In the genomic region with DNA sequence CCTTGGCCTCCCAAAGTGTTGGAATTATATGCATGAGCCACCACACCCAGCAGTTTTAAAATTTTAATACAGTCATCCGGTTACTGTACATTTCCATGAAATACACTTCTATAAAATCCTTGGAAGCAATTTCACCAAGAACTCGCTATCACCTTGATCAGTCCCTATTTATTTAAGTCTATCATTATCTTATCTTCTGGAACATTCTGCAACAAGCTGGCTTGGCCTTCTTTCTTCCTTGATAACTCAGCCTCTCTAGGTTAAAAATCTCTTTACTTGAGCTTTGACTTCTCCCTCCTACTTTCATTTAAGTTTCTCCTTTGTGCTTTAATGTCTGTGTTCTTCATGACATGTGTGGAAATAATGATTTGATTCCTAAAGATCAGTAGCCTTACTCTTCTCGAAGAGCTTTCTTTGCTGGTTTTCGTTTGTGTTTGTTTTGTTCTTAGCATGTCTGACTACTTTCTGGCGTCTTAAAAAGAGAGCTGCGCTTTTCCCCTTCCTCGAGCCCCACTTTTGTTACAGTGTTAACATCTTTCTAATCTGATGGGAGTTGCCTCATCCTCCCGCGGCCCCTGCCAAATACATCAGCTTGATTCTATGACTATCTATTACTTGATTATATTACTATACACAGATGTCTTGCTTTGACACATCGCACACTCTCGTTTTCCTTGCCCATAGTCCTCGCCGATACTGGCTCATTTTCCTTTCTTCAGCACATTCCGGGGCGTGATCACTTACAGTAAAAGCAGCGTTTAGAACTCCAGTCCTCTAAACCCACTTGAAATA, we compare ENCODE assay signal across 22 cellular contexts. TPM values are rescaled to one million over a fixed set of nuclear protein-coding genes. Genes with fewer than 3 reads are reported as not detected.
"Had no signal": no experiment of that assay in that cellular context is flagged by ENCODE, and none has a peak within 500 bp of the region (broad histone marks: within the 10 kb centered on the region; RNA-seq: fewer than 3 reads in every experiment).

No MANE protein-coding gene starts in this region.

- H3K9me3 Mint-ChIP-seq: activated T-cell treated with anti-CD3 and anti-CD28 coated beads, Interleukin-2, amount 50 U/mL, for 24 hours; natural killer cell had no signal

- H3K9me3 ChIP-seq: breast epithelium, mucosa of descending colon, psoas muscle had no signal

- ATAC-seq: activated CD4-positive, CD25-positive, alpha-beta regulatory T cell treated with anti-CD3 and anti-CD28 coated beads, Interleukin-2, amount 50 U/mL, for 24 hours; activated CD8-positive, alpha-beta memory T cell treated with anti-CD3 and anti-CD28 coated beads, Interleukin-2, amount 10 ng/mL, durations not matched to agents 7 days and 5 days; left colon; mucosa of descending colon; natural killer cell; psoas muscle; SK-N-SH treated with all-trans-retinoic acid at 6 μM for 48 hours had no signal

- H3K4me1 ChIP-seq: psoas muscle had no signal

- FAIRE-seq: endothelial cell of umbilical vein, TTC549 had no signal

- H3K27ac ChIP-seq: breast epithelium, psoas muscle had no signal

- H3K4me3 Mint-ChIP-seq: activated CD8-positive, alpha-beta memory T cell treated with anti-CD3 and anti-CD28 coated beads, Interleukin-2, amount 10 ng/mL, durations not matched to agents 7 days and 5 days; activated naive CD8-positive, alpha-beta T cell; activated T-cell treated with anti-CD3 and anti-CD28 coated beads, Interleukin-2, amount 50 U/mL, for 24 hours; natural killer cell had no signal

- H3K27ac Mint-ChIP-seq: activated CD8-positive, alpha-beta memory T cell treated with anti-CD3 and anti-CD28 coated beads, Interleukin-2, amount 10 ng/mL, durations not matched to agents 7 days and 5 days; activated naive CD8-positive, alpha-beta T cell; activated T-cell treated with anti-CD3 and anti-CD28 coated beads, Interleukin-2, amount 50 U/mL, for 24 hours; natural killer cell had no signal

- H3K36me3 ChIP-seq: breast epithelium had no signal

- H3K36me3 Mint-ChIP-seq: activated CD8-positive, alpha-beta memory T cell treated with anti-CD3 and anti-CD28 coated beads, Interleukin-2, amount 10 ng/mL, durations not matched to agents 7 days and 5 days; activated naive CD8-positive, alpha-beta T cell; natural killer cell had no signal

- H3K4me3 ChIP-seq: breast epithelium, lung, mucosa of descending colon, psoas muscle had no signal

- H3K4me1 Mint-ChIP-seq: natural killer cell had no signal

- H3K27me3 ChIP-seq: breast epithelium had no signal

- DNase-seq: activated CD4-positive, alpha-beta T cell treated with anti-CD3 and anti-CD28 coated beads, Interleukin-2, amount 50 U/mL, for 48 hours; activated CD8-positive, alpha-beta memory T cell treated with anti-CD3 and anti-CD28 coated beads, Interleukin-2, amount 10 ng/mL, durations not matched to agents 7 days and 5 days; activated gamma-delta T cell; activated T-cell treated with anti-CD3 and anti-CD28 coated beads, Interleukin-2, amount 50 U/mL, for 24 hours; left colon; natural killer cell; occipital lobe; stimulated activated CD4-positive, alpha-beta T cell treated with anti-CD3 and anti-CD28 coated beads, Interleukin-2, amount 100 ng/mL, for 48 hours; stimulated activated naive CD4-positive, alpha-beta T cell treated with Interleukin-2 at 50 U/mL for 16 hours; T-helper 2 cell had no signal

RNA-seq across cellular contexts. Expression of a gene that starts 11.1 kb away (rescaled TPM):
- total RNA-seq: activated CD8-positive, alpha-beta memory T cell treated with anti-CD3 and anti-CD28 coated beads, Interleukin-2, amount 10 ng/mL, durations not matched to agents 7 days and 5 days; endothelial cell of umbilical vein; fibroblast of lung; glomerular endothelial cell; left colon; lung; mucosa of descending colon; natural killer cell; occipital lobe; psoas muscle; urinary bladder had no signal
- polyA plus RNA-seq: endothelial cell of umbilical vein, fibroblast of lung, lung, psoas muscle, urinary bladder had no signal

RNA-seq across cellular contexts. Expression of a gene that starts 14.3 kb away (rescaled TPM):
- total RNA-seq: activated CD8-positive, alpha-beta memory T cell treated with anti-CD3 and anti-CD28 coated beads, Interleukin-2, amount 10 ng/mL, durations not matched to agents 7 days and 5 days; endothelial cell of umbilical vein; fibroblast of lung; glomerular endothelial cell; natural killer cell; occipital lobe; psoas muscle; urinary bladder had no signal
- polyA plus RNA-seq: endothelial cell of umbilical vein, fibroblast of lung, urinary bladder had no signal
